ENCODE assay signal across 13 cellular contexts in the genomic region with DNA sequence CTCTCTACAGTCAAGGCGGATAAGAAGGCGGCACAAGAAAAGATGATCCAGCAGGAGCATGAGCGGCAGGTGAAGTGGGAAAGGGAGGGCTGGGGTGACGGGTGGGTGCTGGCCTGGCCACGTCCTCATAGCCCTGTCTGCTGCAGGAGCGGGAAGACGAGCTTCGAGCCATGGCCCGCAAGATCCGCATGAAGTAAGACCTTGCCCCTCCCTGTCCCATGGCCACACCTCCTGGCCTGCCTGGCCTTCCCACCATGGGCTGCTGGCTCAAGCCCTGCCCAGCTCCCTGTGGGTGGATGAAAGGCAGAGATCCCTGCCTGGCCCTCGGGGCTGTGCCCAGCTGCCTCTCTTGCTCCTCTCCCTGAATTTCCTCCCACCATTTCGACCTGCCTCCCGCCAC. TPM values are rescaled to one million over a fixed set of nuclear protein-coding genes. Genes with fewer than 3 reads are reported as not detected.
A peak's percentile ranks its signal among the peaks of the same experiment; 100 is the strongest.
DNase-seq lines count a peak whose midpoint lies in the region; ATAC-seq, FAIRE-seq and TF ChIP-seq lines count a peak whose summit lies in the region.
"Had no signal": no experiment of that assay in that cellular context is flagged by ENCODE, and none has a peak within 500 bp of the region (broad histone marks: within the 10 kb centered on the region; RNA-seq: fewer than 3 reads in every experiment).

No MANE protein-coding gene starts in this region.

- H3K27me3 ChIP-seq in H9 (ENCODE audit: insufficient read depth, low read length): no peaks in the 10 kb centered on the region
- no peaks in the 10 kb centered on the region for H3K27me3 ChIP-seq in hepatocyte

- H3K27me3 Mint-ChIP-seq in H9 (ENCODE audit: low read depth) (no peaks in the 10 kb centered on the region), activated B cell treated with CpG ODN at 0.5 μM for 24 hours (no peaks in the 10 kb centered on the region)
- H3K27me3 Mint-ChIP-seq in naive thymus-derived CD8-positive, alpha-beta T cell: no peaks in the 10 kb centered on the region

- no peaks in the 10 kb centered on the region for H3K79me1 ChIP-seq in H9 (ENCODE audit: insufficient read depth, low read depth, low read length, poor library complexity, severe bottlenecking)

- no peak overlapping the region for H2BK12ac ChIP-seq in H9 (ENCODE audit: insufficient read length, low read depth, low read length)

- H3K9me3 ChIP-seq in A549 (no peaks in the 10 kb centered on the region), H9 (ENCODE audit: control insufficient read depth, low read depth, low read length) (no peaks in the 10 kb centered on the region), hepatocyte (ENCODE audit: low read depth) (no peaks in the 10 kb centered on the region)

- H3K9me2 ChIP-seq in hepatocyte (replicated peaks; ENCODE audit: insufficient read depth): no peaks in the 10 kb centered on the region

- no peak overlapping the region for H3K23ac ChIP-seq in H9 (ENCODE audit: insufficient read length, low read depth, low read length)

- ATAC-seq in A549: peak; percentile 68 to 85
- no peak for ATAC-seq in activated B cell treated with CpG ODN at 0.5 μM for 24 hours (ENCODE audit: low read depth)
- no peak for ATAC-seq in HG02970 (IDR thresholded peaks at IDR 0.05; ENCODE audit: low FRiP score, unreplicated experiment)
- no peak for ATAC-seq in HG03097 (IDR thresholded peaks at IDR 0.05; ENCODE audit: low FRiP score, unreplicated experiment)
- no peak for ATAC-seq in naive thymus-derived CD8-positive, alpha-beta T cell

- H2BK20ac ChIP-seq in H9 (ENCODE audit: low read depth, low read length, poor library complexity, severe bottlenecking): no peak overlapping the region

- no peak overlapping the region for H3K4me3 ChIP-seq in A549
- no peak overlapping the region for H3K4me3 ChIP-seq in hepatocyte

- H3K9ac ChIP-seq in H9 (ENCODE audit: extremely low read depth, insufficient read length, low read length): no peak overlapping the region

- no peak overlapping the region for H3K4me2 ChIP-seq in A549
- H3K4me2 ChIP-seq in H9 (ENCODE audit: insufficient read depth, insufficient read length, low read length): no peak overlapping the region
- no peak overlapping the region for H3K4me2 ChIP-seq in hepatocyte

- no peak overlapping the region for H2AFZ ChIP-seq in H9 (ENCODE audit: low read length)
- H2AFZ ChIP-seq in hepatocyte: no peak overlapping the region

- no peak overlapping the region for H2AK5ac ChIP-seq in H9 (ENCODE audit: insufficient read length, low read length)

- TF ChIP-seq EP300 in A549 (IDR thresholded peaks at IDR 0.05): no peak

- H3K27ac ChIP-seq in A549 (no peak overlapping the region), H9 (ENCODE audit: insufficient read length, low read depth, low read length) (no peak overlapping the region), hepatocyte (no peak overlapping the region)
- H3K27ac ChIP-seq: C4-2B had no signal

- peaks cover 6 to 16% of the 10 kb centered on the region in 2 experiments for H3K4me1 Mint-ChIP-seq in H9
- H3K4me1 Mint-ChIP-seq in activated B cell treated with CpG ODN at 0.5 μM for 24 hours: peaks cover 17% of the 10 kb centered on the region
- peaks cover 0 to 2% (median 0%) of the 10 kb centered on the region in 4 donors for H3K4me1 Mint-ChIP-seq in naive thymus-derived CD8-positive, alpha-beta T cell

- no peak overlapping the region for H3K56ac ChIP-seq in H9 (ENCODE audit: insufficient read length, low read depth, low read length)

- no peak overlapping the region for H3K14ac ChIP-seq in H9 (ENCODE audit: insufficient read depth, low read length)

- no peak overlapping the region for H2BK5ac ChIP-seq in H9 (ENCODE audit: insufficient read length, low read length)

- no peak overlapping the region for H4K8ac ChIP-seq in H9 (replicated peaks; ENCODE audit: insufficient read length, low read depth, low read length)

- no peaks in the 10 kb centered on the region for H3K9me3 Mint-ChIP-seq in H9
- no peaks in the 10 kb centered on the region for H3K9me3 Mint-ChIP-seq in activated B cell treated with CpG ODN at 0.5 μM for 24 hours
- no peaks in the 10 kb centered on the region for H3K9me3 Mint-ChIP-seq in naive thymus-derived CD8-positive, alpha-beta T cell

- intact Hi-C loops in activated B cell treated with CpG ODN at 0.5 μM for 24 hours (cut with micrococcal nuclease): no loop called here

- H4K91ac ChIP-seq in H9 (ENCODE audit: insufficient read length, low read depth, low read length): no peak overlapping the region

- no peak for TF ChIP-seq POLR2A in A549 (IDR thresholded peaks at IDR 0.05; ENCODE audit: low read length)

- TF ChIP-seq RAD21 in A549 (conservative IDR thresholded peaks at IDR 0.05 in 1 of 2, IDR thresholded peaks at IDR 0.05 in 1 of 2): no peak

- CTCF ChIA-PET in A549 (lab: Yijun Ruan, JAX) (interaction anchor here (1.4 to 3.0 kb wide), 3 partner anchors 10 to 19 kb away, joined by 3 to 25 read pairs (median 8); no protein-coding TSS in a partner anchor), activated B cell treated with CpG ODN at 0.5 μM for 24 hours (lab: Charles Lee) (interaction anchor here (1.7 kb wide), 1 partner anchor 9 kb away, joined by 5 read pairs; no protein-coding TSS in a partner anchor)

- no peak for FAIRE-seq in A549 (lab: Jason Lieb, UNC)
- FAIRE-seq: kidney had no signal

- POLR2A ChIA-PET in A549 (lab: Yijun Ruan, JAX): interaction anchor here (1.1 to 1.8 kb wide), 3 partner anchors 10 to 30 kb away, joined by 4 to 8 read pairs (median 5); partner anchors contain the start of genes CLASRP, GEMIN7 and PPP1R37
- POLR2A ChIA-PET in activated B cell treated with CpG ODN at 0.5 μM for 24 hours (lab: Charles Lee): interaction anchor here (1.2 kb wide), 1 partner anchor 67 kb away, joined by 3 read pairs; no protein-coding TSS in a partner anchor
- POLR2A ChIA-PET in naive thymus-derived CD8-positive, alpha-beta T cell (lab: Charles Lee): no interaction called here

- H3K79me2 ChIP-seq in H9 (ENCODE audit: insufficient read depth, low read length): no peaks in the 10 kb centered on the region
- no peaks in the 10 kb centered on the region for H3K79me2 ChIP-seq in hepatocyte

- H4K5ac ChIP-seq in H9 (ENCODE audit: insufficient read length, low read depth, low read length): no peak overlapping the region

- TF ChIP-seq CTCF in A549 (IDR thresholded peaks at IDR 0.05) (no peak), H9 (conservative IDR thresholded peaks at IDR 0.05) (no peak), activated B cell treated with CpG ODN at 0.5 μM for 24 hours (IDR thresholded peaks at IDR 0.05) (no peak), hepatocyte (IDR thresholded peaks at IDR 0.05; ENCODE audit: poor library complexity) (no peak)

- no peak overlapping the region for H3K18ac ChIP-seq in H9 (ENCODE audit: insufficient read length, low read depth, low read length)

- H3K36me3 Mint-ChIP-seq in H9 (ENCODE audit: insufficient read depth in 1 of 3, low read depth in 3 of 3): peaks cover 37 to 63% (median 55%) of the 10 kb centered on the region in 3 experiments
- H3K36me3 Mint-ChIP-seq in activated B cell treated with CpG ODN at 0.5 μM for 24 hours (ENCODE audit: low read depth): peaks cover 70% of the 10 kb centered on the region
- H3K36me3 Mint-ChIP-seq in naive thymus-derived CD8-positive, alpha-beta T cell: peaks cover 0 to 45% (median 4%) of the 10 kb centered on the region in 3 donors

- DNase-seq in A549 (ENCODE audit: low read depth in 1 of 2, low spot score in 1 of 2): peak; percentile 61 to 74
- peak; percentile 84 for DNase-seq in H9
- no peak for DNase-seq in activated B cell treated with CpG ODN at 0.5 μM for 24 hours
- peak; percentile 39 for DNase-seq in hepatocyte (ENCODE audit: low spot score)
- no peak for DNase-seq in RKO (ENCODE audit: low spot score)
- DNase-seq in naive thymus-derived CD8-positive, alpha-beta T cell: no peak
- DNase-seq: effector CD8-positive, alpha-beta T cell; kidney; NCI-H2029 treated with DMSO at 0.1 percent for 48 hours; T-helper 2 cell had no signal

- no peak overlapping the region for H3K4ac ChIP-seq in H9 (ENCODE audit: low read depth, low read length)

- H3K27ac Mint-ChIP-seq in H9 (peak overlapping the region; percentile 10 to 76 (median 64); a peak in 4 of 7 replicates), activated B cell treated with CpG ODN at 0.5 μM for 24 hours (peak overlapping the region; percentile 57)
- peak overlapping the region in 2 of 10 donors; percentile 6 to 64 for H3K27ac Mint-ChIP-seq in naive thymus-derived CD8-positive, alpha-beta T cell

- no peaks in the 10 kb centered on the region for H3K36me3 ChIP-seq in hepatocyte (replicated peaks; ENCODE audit: insufficient read depth, low read depth)

- WGBS in A549 (ENCODE audit: missing lambda C conversion rate): 76% methylated on average over 13 of the region's 13 CpGs
- WGBS in H9 (ENCODE audit: extremely low coverage, insufficient read length, low lambda C conversion rate): no CpG with 5 or more reads among the region's 13 CpGs
- 89% methylated on average over 13 of the region's 13 CpGs for WGBS in hepatocyte (ENCODE audit: low lambda C conversion rate, missing lambda C conversion rate)

- no peaks in the 10 kb centered on the region for H3K4me1 ChIP-seq in A549
- H3K4me1 ChIP-seq in H9 (ENCODE audit: insufficient read depth, low read length): no peaks in the 10 kb centered on the region
- H3K4me1 ChIP-seq in hepatocyte (ENCODE audit: insufficient read depth): no peaks in the 10 kb centered on the region

- no peak overlapping the region for H3T11ph ChIP-seq in H9 (ENCODE audit: low read length)

- H3K23me2 ChIP-seq in H9 (ENCODE audit: insufficient read length, low read depth, low read length, poor library complexity, severe bottlenecking): no peaks in the 10 kb centered on the region

- H3K4me3 Mint-ChIP-seq in H9: no peak overlapping the region; a peak in 2 of 5 replicates
- H3K4me3 Mint-ChIP-seq in activated B cell treated with CpG ODN at 0.5 μM for 24 hours: no peak overlapping the region
- H3K4me3 Mint-ChIP-seq in naive thymus-derived CD8-positive, alpha-beta T cell: no peak overlapping the region

- H4K20me1 ChIP-seq in H9 (ENCODE audit: control insufficient read depth, insufficient read depth, insufficient read length) (no peaks in the 10 kb centered on the region), hepatocyte (ENCODE audit: insufficient read depth, poor library complexity, severe bottlenecking) (no peaks in the 10 kb centered on the region)

- H2BK120ac ChIP-seq in H9 (ENCODE audit: low read depth, low read length, poor library complexity, severe bottlenecking): no peak overlapping the region

- no peak overlapping the region for H2BK15ac ChIP-seq in H9 (ENCODE audit: low read depth, low read length)

RNA-seq across cellular contexts. Expression of gene ZNF296, which starts 7.2 kb away (rescaled TPM):
- 0.25 and 0.34 TPM in 2 replicates for polyA plus RNA-seq in A549 (2011; rRNA removed)
- 2.7 and 3.7 TPM in 2 replicates for polyA plus RNA-seq in A549 (2012; cell fraction: cytosol; rRNA removed)
- polyA plus RNA-seq in A549 (2012; cell fraction: nucleus; rRNA removed): 4.6 and 8.2 TPM in 2 replicates
- 2.7 to 3.6 TPM (median 3.4 TPM) in 3 replicates for polyA plus RNA-seq in A549 (2017; fragmentation: RNase III; extraction: RNeasy Plus Mini Kit Qiagen cat#74134 plus additional on column Dnase treatment)
- 0.50 and 0.73 TPM in 2 replicates for polyA minus RNA-seq in A549 (2011; rRNA and poly(A)+ RNA removed)
- total RNA-seq in H9 (2021): 14.3 and 14.8 TPM in 2 replicates
- 27.8 and 28.0 TPM in 2 replicates for total RNA-seq in activated B cell treated with CpG ODN at 0.5 μM for 24 hours
- 0.52 TPM in 1 of 2 replicates, not detected in the other for total RNA-seq in hepatocyte
- polyA plus RNA-seq in hepatocyte: 1.2 TPM in 1 of 2 replicates, not detected in the other
- total RNA-seq in naive thymus-derived CD8-positive, alpha-beta T cell: 1 to 10 TPM; 2.3 to 2.4 TPM
- polyA plus RNA-seq in naive thymus-derived CD8-positive, alpha-beta T cell: 1 to 10 TPM; 1.0 to 1.6 (median 1.1) TPM

RNA-seq across cellular contexts. Expression of gene GEMIN7, which starts 10.0 kb away (rescaled TPM):
- polyA plus RNA-seq in A549 (2011; rRNA removed) (42.2 and 49.2 TPM in 2 replicates), A549 (2017; fragmentation: RNase III; extraction: RNeasy Plus Mini Kit Qiagen cat#74134 plus additional on column Dnase treatment) (75.3 to 86.0 TPM (median 79.4 TPM) in 3 replicates), hepatocyte (55.3 and 69.0 TPM in 2 replicates)
- 86.7 and 115 TPM in 2 replicates for polyA plus RNA-seq in A549 (2012; cell fraction: cytosol; rRNA removed)
- 97.2 and 109 TPM in 2 replicates for polyA plus RNA-seq in A549 (2012; cell fraction: nucleus; rRNA removed)
- polyA minus RNA-seq in A549 (2011; rRNA and poly(A)+ RNA removed): 23.2 and 33.1 TPM in 2 replicates
- total RNA-seq in H9 (2021) (46.0 and 47.2 TPM in 2 replicates), activated B cell treated with CpG ODN at 0.5 μM for 24 hours (37.0 and 38.7 TPM in 2 replicates), hepatocyte (48.8 and 50.7 TPM in 2 replicates)
- total RNA-seq in naive thymus-derived CD8-positive, alpha-beta T cell: 10 to 100 TPM; 13.5 to 19.8 TPM
- 10 to 100 TPM; 44.2 to 70.0 (median 50.3) TPM for polyA plus RNA-seq in naive thymus-derived CD8-positive, alpha-beta T cell

RNA-seq across cellular contexts. Expression of gene PPP1R37, which starts 23.9 kb away (rescaled TPM):
- 7.6 and 9.1 TPM in 2 replicates for polyA plus RNA-seq in A549 (2011; rRNA removed)
- polyA plus RNA-seq in A549 (2012; cell fraction: cytosol; rRNA removed): 22.2 and 27.1 TPM in 2 replicates
- polyA plus RNA-seq in A549 (2012; cell fraction: nucleus; rRNA removed): 48.6 and 55.2 TPM in 2 replicates
- 18.7 to 21.9 TPM (median 21.8 TPM) in 3 replicates for polyA plus RNA-seq in A549 (2017; fragmentation: RNase III; extraction: RNeasy Plus Mini Kit Qiagen cat#74134 plus additional on column Dnase treatment)
- polyA minus RNA-seq in A549 (2011; rRNA and poly(A)+ RNA removed): 15.4 and 15.8 TPM in 2 replicates
- 29.9 and 33.6 TPM in 2 replicates for total RNA-seq in H9 (2021)
- total RNA-seq in activated B cell treated with CpG ODN at 0.5 μM for 24 hours: 18.8 and 27.2 TPM in 2 replicates
- 28.1 and 30.8 TPM in 2 replicates for total RNA-seq in hepatocyte
- 14.0 and 15.2 TPM in 2 replicates for polyA plus RNA-seq in hepatocyte
- 10 to 100 TPM; 32.9 to 33.3 TPM for total RNA-seq in naive thymus-derived CD8-positive, alpha-beta T cell
- polyA plus RNA-seq in naive thymus-derived CD8-positive, alpha-beta T cell: 1 to 10 TPM in 1 of 3 donors, under 1 TPM in 2; 0.40 to 2.0 (median 0.83) TPM

RNA-seq across cellular contexts. Expression of gene CLASRP, which starts 30.2 kb away (rescaled TPM):
- 30.7 and 39.0 TPM in 2 replicates for polyA plus RNA-seq in A549 (2011; rRNA removed)
- 38.3 and 40.7 TPM in 2 replicates for polyA plus RNA-seq in A549 (2012; cell fraction: cytosol; rRNA removed)
- 229 and 279 TPM in 2 replicates for polyA plus RNA-seq in A549 (2012; cell fraction: nucleus; rRNA removed)
- polyA plus RNA-seq in A549 (2017; fragmentation: RNase III; extraction: RNeasy Plus Mini Kit Qiagen cat#74134 plus additional on column Dnase treatment): 74.8 to 93.7 TPM (median 86.4 TPM) in 3 replicates
- polyA minus RNA-seq in A549 (2011; rRNA and poly(A)+ RNA removed): 36.0 and 38.2 TPM in 2 replicates
- 87.0 and 87.1 TPM in 2 replicates for total RNA-seq in H9 (2021)
- total RNA-seq in activated B cell treated with CpG ODN at 0.5 μM for 24 hours: 133 and 172 TPM in 2 replicates
- total RNA-seq in hepatocyte: 32.3 and 56.2 TPM in 2 replicates
- polyA plus RNA-seq in hepatocyte: 45.8 and 74.5 TPM in 2 replicates
- total RNA-seq in naive thymus-derived CD8-positive, alpha-beta T cell: 100 to 1,000 TPM; 141 to 150 TPM
- polyA plus RNA-seq in naive thymus-derived CD8-positive, alpha-beta T cell: 1 to 10 TPM; 2.0 to 6.7 (median 5.3) TPM

Comparison
In these comparisons a context has a peak if more than half of its experiments do, and no peak if none do; other contexts are left out.
1. ATAC-seq: peak in A549 (2 of 2); none in activated B cell treated with CpG ODN at 0.5 μM for 24 hours (single experiment), HG02970 (single experiment), HG03097 (single experiment) and naive thymus-derived CD8-positive, alpha-beta T cell (0 of 2).
2. DNase-seq: peak in A549 (2 of 2), H9 (single experiment) and hepatocyte (single experiment); none in activated B cell treated with CpG ODN at 0.5 μM for 24 hours (single experiment), RKO (single experiment) and naive thymus-derived CD8-positive, alpha-beta T cell (0 of 10).